Comparison of ENCODE assay signal across 31 cellular contexts in genomic region chr11:4467811-4468606, GRCh38. TPM values are rescaled to one million over a fixed set of nuclear protein-coding genes. Genes with fewer than 3 reads are reported as not detected.
DNase-seq lines count a peak whose midpoint lies in the region; ATAC-seq and TF ChIP-seq lines count a peak whose summit lies in the region.
"Had no signal": no experiment of that assay in that cellular context is flagged by ENCODE, and none has a peak within 500 bp of the region (broad histone marks: within the 10 kb centered on the region; RNA-seq: fewer than 3 reads in every experiment).

No MANE protein-coding gene starts in this region.

- no peak overlapping the region for H3K9ac ChIP-seq in BLaER1 treated with 17β-estradiol and CSF1 and Interleukin-3, amounts not matched to agents 10 nM and 100 nM
- H3K9ac ChIP-seq in Karpas-422 (ENCODE audit: low read length): no peak overlapping the region
- no peak overlapping the region for H3K9ac ChIP-seq in OCI-LY3 (ENCODE audit: low read length)
- no peak overlapping the region for H3K9ac ChIP-seq in neuronal stem cell (ENCODE audit: low read depth, low read length, poor library complexity)

- H2BK15ac ChIP-seq in neuronal stem cell (ENCODE audit: low read length): no peak overlapping the region

- peaks cover 0 to 22% (median 12%) of the 10 kb centered on the region in 10 experiments; a peak in 11 of 20 replicates for H3K4me1 ChIP-seq in BLaER1 treated with 17β-estradiol and CSF1 and Interleukin-3, amounts not matched to agents 10 nM and 100 nM
- H3K4me1 ChIP-seq in Karpas-422 (ENCODE audit: low read length): no peaks in the 10 kb centered on the region
- H3K4me1 ChIP-seq in OCI-LY3 (ENCODE audit: low read length): peaks cover 22% of the 10 kb centered on the region
- H3K4me1 ChIP-seq in neuronal stem cell (ENCODE audit: control insufficient read depth in 2 of 2, insufficient read depth in 1 of 2, low read depth in 1 of 2, low read length in 2 of 2): no peaks in the 10 kb centered on the region
- H3K4me1 ChIP-seq: ascending aorta, thyroid gland had no signal

- no peak for ATAC-seq in HG03175 (IDR thresholded peaks at IDR 0.05; ENCODE audit: unreplicated experiment)
- ATAC-seq: activated naive CD4-positive, alpha-beta T cell treated with anti-CD3 and anti-CD28 coated beads, Interleukin-2, amount 50 U/mL, for 72 hours; left ventricle myocardium superior; natural killer cell treated with Interleukin-12 subunit alpha and Interleukin-12 subunit beta and Interleukin-15 and Interleukin-18, amount 100 ng/mL, for 72 hours; stimulated activated naive CD8-positive, alpha-beta T cell treated with anti-CD3 and anti-CD28 coated beads, Interleukin-15, Interleukin-2, amounts not matched to agents 100 U/mL and 50 U/mL, for 24 hours had no signal

- peak; percentile 17 for DNase-seq in Karpas-422
- DNase-seq in neuronal stem cell (ENCODE audit: low spot score): no peak
- no peak for DNase-seq in epidermal melanocyte (ENCODE audit: insufficient read length, low spot score)
- no peak for DNase-seq in activated CD4-positive, alpha-beta memory T cell treated with anti-CD3 and anti-CD28 coated beads, Interleukin-2, amount 10 ng/mL, durations not matched to agents 7 days and 5 days
- no peak for DNase-seq in stimulated activated CD4-positive, alpha-beta T cell treated with anti-CD3 and anti-CD28 coated beads, Interleukin-4, amount 100 ng/mL, for 4 hours
- DNase-seq: activated B cell treated with CpG ODN at 0.5 μM for 24 hours; activated CD4-positive, alpha-beta T cell treated with anti-CD3 and anti-CD28 coated beads, Interleukin-2, amount 50 U/mL, for 4 hours; activated CD8-positive, alpha-beta memory T cell treated with anti-CD3 and anti-CD28 coated beads, Interleukin-2, amount 50 U/mL, for 4 hours; COR-L47; cortex of kidney; H9; left ventricle myocardium superior; midbrain; NCI-H1436 treated with DMSO at 0.1 percent for 48 hours; NCI-H2171 treated with DMSO at 0.1 percent for 48 hours; NCI-H526 treated with DMSO at 0.1 percent for 48 hours; ovary; stimulated activated CD4-positive, alpha-beta T cell treated with anti-CD3 and anti-CD28 coated beads, Interleukin-4, amount 100 ng/mL, for 1 hour; stimulated activated naive CD8-positive, alpha-beta T cell treated with anti-CD3 and anti-CD28 coated beads, Interleukin-15, Interleukin-2, amounts not matched to agents 100 U/mL and 50 U/mL, for 24 hours; SW 1271; T1000; thyroid gland had no signal

- peaks cover 15% of the 10 kb centered on the region for H3K9me3 Mint-ChIP-seq in activated CD4-positive, alpha-beta memory T cell treated with anti-CD3 and anti-CD28 coated beads, Interleukin-2, amount 10 ng/mL, durations not matched to agents 7 days and 5 days

- peak overlapping the region in 8 of 11 experiments; percentile 17 to 72 (median 56); a peak in 13 of 22 replicates for H3K4me2 ChIP-seq in BLaER1 treated with 17β-estradiol and CSF1 and Interleukin-3, amounts not matched to agents 10 nM and 100 nM
- H3K4me2 ChIP-seq in Karpas-422 (ENCODE audit: low read depth, low read length, poor library complexity, severe bottlenecking): no peak overlapping the region
- peak overlapping the region; percentile 49 for H3K4me2 ChIP-seq in OCI-LY3 (ENCODE audit: low read length)
- H3K4me2 ChIP-seq in neuronal stem cell (ENCODE audit: insufficient read depth, low read length, poor library complexity, severe bottlenecking): no peak overlapping the region

- no peak overlapping the region for H3K27ac ChIP-seq in BLaER1 treated with 17β-estradiol and CSF1 and Interleukin-3, amounts not matched to agents 10 nM and 100 nM
- H3K27ac ChIP-seq in Karpas-422 (ENCODE audit: low read length) (no peak overlapping the region), OCI-LY3 (ENCODE audit: low read length) (no peak overlapping the region), neuronal stem cell (replicated peaks; ENCODE audit: low read length) (no peak overlapping the region)
- H3K27ac ChIP-seq: ascending aorta, ovary, thyroid gland had no signal

- no peaks in the 10 kb centered on the region for H4K20me1 ChIP-seq in BLaER1 treated with 17β-estradiol and CSF1 and Interleukin-3, amounts not matched to agents 10 nM and 100 nM
- H4K20me1 ChIP-seq in Karpas-422 (ENCODE audit: insufficient read depth, low read depth, low read length): no peaks in the 10 kb centered on the region
- no peaks in the 10 kb centered on the region for H4K20me1 ChIP-seq in OCI-LY3 (ENCODE audit: insufficient read depth, low read length)

- WGBS in neuronal stem cell (ENCODE audit: extremely low coverage in 2 of 2, insufficient read length in 2 of 2, insufficient replicate concordance in 1 of 2), 2 donors: no CpG with 5 or more reads among the region's 3 CpGs

- no peak overlapping the region for H2BK5ac ChIP-seq in neuronal stem cell (ENCODE audit: low read length)

- H3K36me3 ChIP-seq in BLaER1 treated with 17β-estradiol and CSF1 and Interleukin-3, amounts not matched to agents 10 nM and 100 nM: peaks cover 0 to 15% (median 0%) of the 10 kb centered on the region in 11 experiments; a peak in 1 of 22 replicates
- no peaks in the 10 kb centered on the region for H3K36me3 ChIP-seq in Karpas-422 (ENCODE audit: insufficient read depth, low read length)
- no peaks in the 10 kb centered on the region for H3K36me3 ChIP-seq in OCI-LY3 (replicated peaks; ENCODE audit: low read depth, low read length)
- no peaks in the 10 kb centered on the region for H3K36me3 ChIP-seq in neuronal stem cell (replicated peaks in 1 of 2; ENCODE audit: control insufficient read depth in 2 of 2, insufficient read depth in 2 of 2, low read length in 2 of 2)
- H3K36me3 ChIP-seq: ascending aorta, ovary, thyroid gland had no signal

- H3K18ac ChIP-seq in neuronal stem cell (ENCODE audit: low read length): no peak overlapping the region

- H2AK5ac ChIP-seq in neuronal stem cell (ENCODE audit: low read depth, low read length): no peak overlapping the region

- H2AFZ ChIP-seq in Karpas-422 (ENCODE audit: low read length) (no peak overlapping the region), OCI-LY3 (ENCODE audit: low read depth, low read length) (no peak overlapping the region), neuronal stem cell (ENCODE audit: low read length) (no peak overlapping the region)

- H3K9me2 ChIP-seq in Karpas-422 (replicated peaks; ENCODE audit: insufficient read depth, low read length): no peaks in the 10 kb centered on the region

- H3K27me3 Mint-ChIP-seq in activated CD4-positive, alpha-beta memory T cell treated with anti-CD3 and anti-CD28 coated beads, Interleukin-2, amount 10 ng/mL, durations not matched to agents 7 days and 5 days: peaks cover 16% of the 10 kb centered on the region
- H3K27me3 Mint-ChIP-seq: activated B cell treated with CpG ODN at 0.5 μM for 24 hours had no signal

- no peak for TF ChIP-seq CTCF in OCI-LY3 (IDR thresholded peaks at IDR 0.05; ENCODE audit: low read depth, low read length)

- peak overlapping the region; percentile 8 for H4K91ac ChIP-seq in neuronal stem cell (ENCODE audit: low read depth, low read length, poor library complexity)

- H3K23ac ChIP-seq in neuronal stem cell (ENCODE audit: low read depth, low read length, poor library complexity): no peak overlapping the region

- no peaks in the 10 kb centered on the region for H3K79me1 ChIP-seq in neuronal stem cell (ENCODE audit: low read depth, low read length)

- no peaks in the 10 kb centered on the region for H3K27me3 ChIP-seq in BLaER1 treated with 17β-estradiol and CSF1 and Interleukin-3, amounts not matched to agents 10 nM and 100 nM
- H3K27me3 ChIP-seq in Karpas-422 (ENCODE audit: low read length) (no peaks in the 10 kb centered on the region), OCI-LY3 (ENCODE audit: low read depth, low read length) (no peaks in the 10 kb centered on the region), neuronal stem cell (ENCODE audit: control insufficient read depth in 3 of 3, insufficient read depth in 3 of 3, low read depth in 1 of 3, low read length in 3 of 3) (no peaks in the 10 kb centered on the region)
- H3K27me3 ChIP-seq: ascending aorta, ovary, thyroid gland had no signal

- CTCF ChIA-PET in activated CD4-positive, alpha-beta memory T cell treated with anti-CD3 and anti-CD28 coated beads, Interleukin-2, amount 10 ng/mL, durations not matched to agents 7 days and 5 days (lab: Charles Lee): no interaction called here

- no peak overlapping the region for H3K14ac ChIP-seq in neuronal stem cell (ENCODE audit: low read length)

- no peaks in the 10 kb centered on the region for H3K79me2 ChIP-seq in Karpas-422 (ENCODE audit: low read length)
- H3K79me2 ChIP-seq in OCI-LY3 (ENCODE audit: low read length): no peaks in the 10 kb centered on the region

- H3K4me3 Mint-ChIP-seq in activated CD4-positive, alpha-beta memory T cell treated with anti-CD3 and anti-CD28 coated beads, Interleukin-2, amount 10 ng/mL, durations not matched to agents 7 days and 5 days: no peak overlapping the region
- H3K4me3 Mint-ChIP-seq: activated B cell treated with CpG ODN at 0.5 μM for 24 hours; H9; natural killer cell treated with Interleukin-12 subunit alpha and Interleukin-12 subunit beta and Interleukin-15 and Interleukin-18, amount 100 ng/mL, for 72 hours had no signal

- H3K4ac ChIP-seq in neuronal stem cell (ENCODE audit: low read length): no peak overlapping the region

- no peak overlapping the region for H2BK120ac ChIP-seq in neuronal stem cell (ENCODE audit: low read depth, low read length)

- peaks cover 9% of the 10 kb centered on the region for H3K4me1 Mint-ChIP-seq in activated CD4-positive, alpha-beta memory T cell treated with anti-CD3 and anti-CD28 coated beads, Interleukin-2, amount 10 ng/mL, durations not matched to agents 7 days and 5 days

- no peak overlapping the region for H4K8ac ChIP-seq in neuronal stem cell (ENCODE audit: low read depth, low read length)

- H3K36me3 Mint-ChIP-seq in activated CD4-positive, alpha-beta memory T cell treated with anti-CD3 and anti-CD28 coated beads, Interleukin-2, amount 10 ng/mL, durations not matched to agents 7 days and 5 days (ENCODE audit: low read depth): peaks cover 9% of the 10 kb centered on the region

- peaks cover 19 to 37% (median 29%) of the 10 kb centered on the region in 11 experiments for H3K9me3 ChIP-seq in BLaER1 treated with 17β-estradiol and CSF1 and Interleukin-3, amounts not matched to agents 10 nM and 100 nM (replicated peaks in 1 of 11)
- H3K9me3 ChIP-seq in Karpas-422 (ENCODE audit: low read length) (no peaks in the 10 kb centered on the region), OCI-LY3 (ENCODE audit: insufficient read depth, low read length) (peaks cover 13% of the 10 kb centered on the region), neuronal stem cell (replicated peaks in 1 of 2; ENCODE audit: control insufficient read depth in 2 of 2, insufficient read depth in 1 of 2, low read depth in 1 of 2, low read length in 2 of 2) (peaks cover 5% of the 10 kb centered on the region in 2 donors)
- H3K9me3 ChIP-seq: ascending aorta, ovary, thyroid gland had no signal

- H3K4me3 ChIP-seq in BLaER1 treated with 17β-estradiol and CSF1 and Interleukin-3, amounts not matched to agents 10 nM and 100 nM: no peak overlapping the region
- no peak overlapping the region for H3K4me3 ChIP-seq in Karpas-422 (ENCODE audit: low read length)
- no peak overlapping the region for H3K4me3 ChIP-seq in OCI-LY3 (ENCODE audit: low read length)
- H3K4me3 ChIP-seq in neuronal stem cell (ENCODE audit: low read length in 2 of 2): no peak overlapping the region
- H3K4me3 ChIP-seq: ascending aorta, ovary, thyroid gland had no signal

- no peak overlapping the region for H2BK12ac ChIP-seq in neuronal stem cell (ENCODE audit: low read length)

- POLR2A ChIA-PET in activated CD4-positive, alpha-beta memory T cell treated with anti-CD3 and anti-CD28 coated beads, Interleukin-2, amount 10 ng/mL, durations not matched to agents 7 days and 5 days (lab: Charles Lee): no interaction called here

- H3K27ac Mint-ChIP-seq in activated CD4-positive, alpha-beta memory T cell treated with anti-CD3 and anti-CD28 coated beads, Interleukin-2, amount 10 ng/mL, durations not matched to agents 7 days and 5 days: no peak overlapping the region
- H3K27ac Mint-ChIP-seq: activated B cell treated with CpG ODN at 0.5 μM for 24 hours; activated naive CD4-positive, alpha-beta T cell treated with anti-CD3 and anti-CD28 coated beads, Interleukin-2, amount 50 U/mL, for 72 hours; natural killer cell treated with Interleukin-12 subunit alpha and Interleukin-12 subunit beta and Interleukin-15 and Interleukin-18, amount 100 ng/mL, for 72 hours had no signal

RNA-seq across cellular contexts. Expression of gene OR52K1, which starts 14.4 kb away (rescaled TPM):
- not detected in 2 replicates for total RNA-seq in Karpas-422 (2014; rRNA removed; shearing (Covaris generic); ENCODE audit: low replicate concordance)
- polyA plus RNA-seq in neuronal stem cell (2013, experiment 1 of 2): not detected
- not detected for polyA plus RNA-seq in neuronal stem cell (2013, experiment 2 of 2)
- not detected for total RNA-seq in activated CD4-positive, alpha-beta memory T cell treated with anti-CD3 and anti-CD28 coated beads, Interleukin-2, amount 10 ng/mL, durations not matched to agents 7 days and 5 days
- total RNA-seq: activated B cell treated with CpG ODN at 0.5 μM for 24 hours; ascending aorta; cardiac septum; fibroblast of lung; H9; left ventricle myocardium superior; natural killer cell treated with Interleukin-12 subunit alpha and Interleukin-12 subunit beta and Interleukin-15 and Interleukin-18, amount 100 ng/mL, for 72 hours; OCI-LY7; thyroid gland had no signal
- polyA plus RNA-seq: fibroblast of lung had no signal

RNA-seq across cellular contexts. Expression of gene OR52K2, which starts 18.9 kb away (rescaled TPM):
- not detected in 2 replicates for total RNA-seq in Karpas-422 (2014; rRNA removed; shearing (Covaris generic); ENCODE audit: low replicate concordance)
- polyA plus RNA-seq in neuronal stem cell (2013, experiment 1 of 2): not detected
- not detected for polyA plus RNA-seq in neuronal stem cell (2013, experiment 2 of 2)
- total RNA-seq in activated CD4-positive, alpha-beta memory T cell treated with anti-CD3 and anti-CD28 coated beads, Interleukin-2, amount 10 ng/mL, durations not matched to agents 7 days and 5 days: not detected
- total RNA-seq: activated B cell treated with CpG ODN at 0.5 μM for 24 hours; activated naive CD4-positive, alpha-beta T cell treated with anti-CD3 and anti-CD28 coated beads, Interleukin-2, amount 50 U/mL, for 72 hours; ascending aorta; cardiac septum; fibroblast of lung; H9; left ventricle myocardium superior; natural killer cell treated with Interleukin-12 subunit alpha and Interleukin-12 subunit beta and Interleukin-15 and Interleukin-18, amount 100 ng/mL, for 72 hours; OCI-LY7; thyroid gland had no signal
- polyA plus RNA-seq: fibroblast of lung, ovary had no signal

Comparison
In these comparisons a context has a peak if more than half of its experiments do, and no peak if none do; other contexts are left out.
1. H3K4me2 ChIP-seq: peak in BLaER1 treated with 17β-estradiol and CSF1 and Interleukin-3, amounts not matched to agents 10 nM and 100 nM (8 of 11) and OCI-LY3 (single experiment); none in Karpas-422 (single experiment) and neuronal stem cell (single experiment).